Comparison of ENCODE assay signal across 8 cellular contexts in genomic region chr16:15054357-15055140, GRCh38. TPM values are rescaled to one million over a fixed set of nuclear protein-coding genes. Genes with fewer than 3 reads are reported as not detected.
DNase-seq lines count a peak whose midpoint lies in the region; ATAC-seq and TF ChIP-seq lines count a peak whose summit lies in the region.

No MANE protein-coding gene starts in this region.

- 73 to 80% (median 74%) methylated on average over 19 of the region's 19 CpGs for WGBS in psoas muscle, 3 donors

- H3K4me1 ChIP-seq in SJCRH30 (no peaks in the 10 kb centered on the region), psoas muscle (peaks cover 4% of the 10 kb centered on the region)

- H3K9me3 ChIP-seq in SJCRH30 (replicated peaks) (no peaks in the 10 kb centered on the region), psoas muscle (no peaks in the 10 kb centered on the region)

- peak overlapping the region; percentile 99 for H3K4me3 ChIP-seq in GM12864 (ENCODE audit: low read depth, low read length)
- H3K4me3 ChIP-seq in SJCRH30: peak overlapping the region; percentile 93
- H3K4me3 ChIP-seq in psoas muscle: peak overlapping the region; percentile 99

- H3K27me3 ChIP-seq in SJCRH30 (no peaks in the 10 kb centered on the region), psoas muscle (ENCODE audit: insufficient read depth in 3 of 3, low read length in 2 of 3) (no peaks in the 10 kb centered on the region)

- TF ChIP-seq CTCF in GM12864 (IDR thresholded peaks at IDR 0.05; ENCODE audit: low read depth, low read length, missing control alignments) (no peak), psoas muscle (IDR thresholded peaks at IDR 0.05) (no peak)

- H3K36me3 ChIP-seq in SJCRH30 (peaks cover 6% of the 10 kb centered on the region), psoas muscle (ENCODE audit: insufficient read depth in 1 of 2, low read depth in 1 of 2) (peaks cover 0 to 20% of the 10 kb centered on the region in 2 donors)

- ATAC-seq in psoas muscle (no peak), GM21381 (IDR thresholded peaks at IDR 0.05; ENCODE audit: unreplicated experiment) (no peak)

- H3K27ac ChIP-seq in SJCRH30 (no peak overlapping the region), psoas muscle (peak overlapping the region; percentile 87)

- no peak for DNase-seq in GM12864 (ENCODE audit: low read depth)
- DNase-seq in SJCRH30: no peak
- DNase-seq in fibroblast of peridontal ligament (ENCODE audit: extremely low read depth): peak; percentile 10
- DNase-seq in psoas muscle: no peak
- DNase-seq in GF-D8 (lab: John Stamatoyannopoulos, UW): no peak
- DNase-seq in NCI-H524 (lab: John Stamatoyannopoulos, UW): no peak
- DNase-seq in NK-92 (lab: John Stamatoyannopoulos, UW; ENCODE audit: unreplicated experiment): no peak

- intact Hi-C loops in psoas muscle (cut with DNase I): no loop called here

RNA-seq across cellular contexts. Expression of gene NTAN1, which starts 1.3 kb away (rescaled TPM):
- 34.2 and 36.4 TPM in 2 replicates for total RNA-seq in SJCRH30 (2014; rRNA removed; shearing (Covaris generic))
- total RNA-seq in psoas muscle: 10 to 100 TPM; 21.8 to 34.3 (median 23.8) TPM
- polyA plus RNA-seq in psoas muscle: 10 to 100 TPM; 41.6 to 78.0 (median 54.2) TPM

RNA-seq across cellular contexts. Expression of gene RRN3, which starts 39.5 kb away (rescaled TPM):
- 51.7 and 53.2 TPM in 2 replicates for total RNA-seq in SJCRH30 (2014; rRNA removed; shearing (Covaris generic))
- 10 to 100 TPM; 30.8 to 54.9 (median 54.4) TPM for total RNA-seq in psoas muscle
- polyA plus RNA-seq in psoas muscle: 10 to 100 TPM; 19.9 to 49.5 (median 22.4) TPM
